In genomic region chr11:111635706-111636045, GRCh38 we compare ENCODE assay signal across 9 cellular contexts. TPM values are rescaled to one million over a fixed set of nuclear protein-coding genes. Genes with fewer than 3 reads are reported as not detected.
DNase-seq lines count a peak whose midpoint lies in the region; ATAC-seq and TF ChIP-seq lines count a peak whose summit lies in the region.
"Had no signal": no experiment of that assay in that cellular context is flagged by ENCODE, and none has a peak within 500 bp of the region (broad histone marks: within the 10 kb centered on the region; RNA-seq: fewer than 3 reads in every experiment).

No MANE protein-coding gene starts in this region.

- 0 out of 2 replicates have a peak, but pooled peaks cover 7% of the 10 kb centered on the region for H3F3A ChIP-seq in MM.1S (ENCODE audit: insufficient read depth, low read length)

- H3K4me1 ChIP-seq in adrenal gland (replicated peaks in 1 of 2) (peaks cover 7 to 32% of the 10 kb centered on the region in 2 donors), right atrium auricular region (peaks cover 0 to 55% of the 10 kb centered on the region in 2 donors), skeletal muscle tissue (ENCODE audit: control insufficient read depth in 3 of 3, insufficient read depth in 3 of 3, low read length in 3 of 3) (peaks cover 0 to 14% (median 9%) of the 10 kb centered on the region in 3 donors), MM.1S (ENCODE audit: low read length) (peaks cover 23% of the 10 kb centered on the region)

- H3K27ac ChIP-seq in adrenal gland, result peak overlapping the region in 3 of 5 donors; percentile 36 to 58 (median 58)
- H3K27ac ChIP-seq in right atrium auricular region, result peak overlapping the region; percentile 62 to 66
- H3K27ac ChIP-seq in skeletal muscle tissue (ENCODE audit: low read depth, low read length), result peak overlapping the region; percentile 32
- no peak overlapping the region for H3K27ac ChIP-seq in MM.1S (ENCODE audit: low read length)

- ATAC-seq in activated CD4-positive, alpha-beta T cell treated with anti-CD3 and anti-CD28 coated beads for 36 hours, result no peak

- H3K4me3 Mint-ChIP-seq in activated naive CD4-positive, alpha-beta T cell treated with anti-CD3 and anti-CD28 coated beads for 36 hours, result no peak overlapping the region
- no peak overlapping the region for H3K4me3 Mint-ChIP-seq in activated CD4-positive, alpha-beta T cell treated with anti-CD3 and anti-CD28 coated beads for 36 hours

- H3K79me2 ChIP-seq in MM.1S (ENCODE audit: low read length), result 0 out of 2 replicates have a peak, but pooled peaks cover 4% of the 10 kb centered on the region

- H3K36me3 ChIP-seq in adrenal gland (replicated peaks in 1 of 2) (no peaks in the 10 kb centered on the region), right atrium auricular region (no peaks in the 10 kb centered on the region), skeletal muscle tissue (ENCODE audit: control insufficient read depth in 3 of 3, insufficient read depth in 3 of 3, low read length in 3 of 3) (peaks cover 0 to 2% (median 0%) of the 10 kb centered on the region in 3 donors), MM.1S (replicated peaks; ENCODE audit: insufficient read depth, low read length) (no peaks in the 10 kb centered on the region)

- CTCF ChIA-PET in activated naive CD4-positive, alpha-beta T cell treated with anti-CD3 and anti-CD28 coated beads for 36 hours (lab: Charles Lee), result no interaction called here
- CTCF ChIA-PET in activated CD4-positive, alpha-beta T cell treated with anti-CD3 and anti-CD28 coated beads for 36 hours (lab: Charles Lee), result interaction anchor here (0.7 kb wide), 1 partner anchor 52 kb away, joined by 3 read pairs; no protein-coding TSS in a partner anchor

- no peaks in the 10 kb centered on the region for H4K20me1 ChIP-seq in MM.1S (ENCODE audit: insufficient read depth, low read length)

- TF ChIP-seq POLR2A in adrenal gland (IDR thresholded peaks at IDR 0.05), result no peak

- H3K27ac Mint-ChIP-seq in activated naive CD4-positive, alpha-beta T cell treated with anti-CD3 and anti-CD28 coated beads for 36 hours, result no peak overlapping the region
- H3K27ac Mint-ChIP-seq in activated CD4-positive, alpha-beta T cell treated with anti-CD3 and anti-CD28 coated beads for 36 hours, result no peak overlapping the region

- peak; percentile 32 for DNase-seq in HCEC 1CT
- DNase-seq in adrenal gland, result peak in 6 of 7 donors; percentile 27 to 65 (median 42)
- no peak for DNase-seq in right atrium auricular region (ENCODE audit: low spot score)
- DNase-seq in MM.1S, result no peak
- DNase-seq in NCI-H526 (lab: John Stamatoyannopoulos, UW), result no peak
- DNase-seq in activated naive CD4-positive, alpha-beta T cell treated with anti-CD3 and anti-CD28 coated beads for 36 hours, result no peak
- DNase-seq in activated CD4-positive, alpha-beta T cell treated with anti-CD3 and anti-CD28 coated beads for 36 hours, result no peak
- DNase-seq: NCI-H187 treated with DMSO at 0.1 percent for 48 hours had no signal

- H3K27me3 ChIP-seq in adrenal gland (no peaks in the 10 kb centered on the region), right atrium auricular region (no peaks in the 10 kb centered on the region), skeletal muscle tissue (ENCODE audit: control insufficient read depth in 3 of 3, insufficient read depth in 3 of 3, low read length in 3 of 3) (no peaks in the 10 kb centered on the region), MM.1S (replicated peaks; ENCODE audit: insufficient read depth, low read length) (no peaks in the 10 kb centered on the region)

- H3K9ac ChIP-seq in skeletal muscle tissue (ENCODE audit: low read depth in 1 of 3, low read length in 3 of 3) (peak overlapping the region in 1 of 3 donors; percentile 24), MM.1S (ENCODE audit: low read length) (no peak overlapping the region)

- H3K9me2 ChIP-seq in MM.1S (replicated peaks; ENCODE audit: insufficient read depth, low read length), result no peaks in the 10 kb centered on the region

- H2AFZ ChIP-seq in MM.1S (ENCODE audit: low read length), result no peak overlapping the region

- peaks cover 6% of the 10 kb centered on the region for H3K36me3 Mint-ChIP-seq in activated naive CD4-positive, alpha-beta T cell treated with anti-CD3 and anti-CD28 coated beads for 36 hours (ENCODE audit: low read depth)
- peaks cover 5% of the 10 kb centered on the region for H3K36me3 Mint-ChIP-seq in activated CD4-positive, alpha-beta T cell treated with anti-CD3 and anti-CD28 coated beads for 36 hours (ENCODE audit: low read depth)

- intact Hi-C loops in adrenal gland (cut with DNase I), result no loop called here
- intact Hi-C loops in activated naive CD4-positive, alpha-beta T cell treated with anti-CD3 and anti-CD28 coated beads for 36 hours (cut with micrococcal nuclease), result no loop called here
- intact Hi-C loops in activated CD4-positive, alpha-beta T cell treated with anti-CD3 and anti-CD28 coated beads for 36 hours (cut with DNase I, micrococcal nuclease), result no loop called here

- TF ChIP-seq CTCF in adrenal gland (IDR thresholded peaks at IDR 0.05), result no peak
- no peak for TF ChIP-seq CTCF in right atrium auricular region (IDR thresholded peaks at IDR 0.05)
- no peak for TF ChIP-seq CTCF in MM.1S (IDR thresholded peaks at IDR 0.05; ENCODE audit: low read length)

- H3K4me3 ChIP-seq in adrenal gland, result no peak overlapping the region
- H3K4me3 ChIP-seq in right atrium auricular region, result no peak overlapping the region
- no peak overlapping the region for H3K4me3 ChIP-seq in skeletal muscle tissue (ENCODE audit: low read length in 3 of 3)
- no peak overlapping the region for H3K4me3 ChIP-seq in MM.1S (ENCODE audit: low read length)

- H3K9me3 ChIP-seq in adrenal gland (replicated peaks in 1 of 3) (no peaks in the 10 kb centered on the region), right atrium auricular region (no peaks in the 10 kb centered on the region), skeletal muscle tissue (ENCODE audit: control insufficient read depth in 3 of 3, low read length in 3 of 3) (no peaks in the 10 kb centered on the region), MM.1S (replicated peaks; ENCODE audit: insufficient read depth, low read length) (no peaks in the 10 kb centered on the region)

- no peaks in the 10 kb centered on the region for H3K9me3 Mint-ChIP-seq in activated naive CD4-positive, alpha-beta T cell treated with anti-CD3 and anti-CD28 coated beads for 36 hours
- H3K9me3 Mint-ChIP-seq in activated CD4-positive, alpha-beta T cell treated with anti-CD3 and anti-CD28 coated beads for 36 hours (ENCODE audit: low read depth), result no peaks in the 10 kb centered on the region

- 19 to 29% (median 23%) methylated on average over 1 of the region's 1 CpG for WGBS in adrenal gland, 4 donors

- peaks cover 30% of the 10 kb centered on the region for H3K4me1 Mint-ChIP-seq in activated naive CD4-positive, alpha-beta T cell treated with anti-CD3 and anti-CD28 coated beads for 36 hours (ENCODE audit: low read depth)
- peaks cover 38% of the 10 kb centered on the region for H3K4me1 Mint-ChIP-seq in activated CD4-positive, alpha-beta T cell treated with anti-CD3 and anti-CD28 coated beads for 36 hours

- H3K27me3 Mint-ChIP-seq in activated naive CD4-positive, alpha-beta T cell treated with anti-CD3 and anti-CD28 coated beads for 36 hours (ENCODE audit: low read depth), result no peaks in the 10 kb centered on the region
- no peaks in the 10 kb centered on the region for H3K27me3 Mint-ChIP-seq in activated CD4-positive, alpha-beta T cell treated with anti-CD3 and anti-CD28 coated beads for 36 hours

- POLR2A ChIA-PET in activated CD4-positive, alpha-beta T cell treated with anti-CD3 and anti-CD28 coated beads for 36 hours (lab: Charles Lee), result no interaction called here

- H3K4me2 ChIP-seq in MM.1S (ENCODE audit: low read depth, low read length), result no peak overlapping the region

RNA-seq across cellular contexts. Expression of gene SIK2, which starts 33.4 kb away (rescaled TPM):
- total RNA-seq in adrenal gland (10 to 100 TPM; 22.8 to 33.0 (median 29.1) TPM), right atrium auricular region (10 to 100 TPM; 23.5 to 28.0 TPM), skeletal muscle tissue (11.5 TPM)
- polyA plus RNA-seq in adrenal gland, result 10 to 100 TPM in 2 of 3 donors, 1 to 10 TPM in 1; 7.6 to 18.6 (median 10.0) TPM
- total RNA-seq in activated naive CD4-positive, alpha-beta T cell treated with anti-CD3 and anti-CD28 coated beads for 36 hours, result 1 to 10 TPM; 3.5 to 3.8 TPM
- total RNA-seq in activated CD4-positive, alpha-beta T cell treated with anti-CD3 and anti-CD28 coated beads for 36 hours, result 10 to 100 TPM in 1 of 2 experiments, 1 to 10 TPM in 1; 6.0 to 10.9 TPM

Comparison
In these comparisons a context has a peak if more than half of its experiments do, and no peak if none do; other contexts are left out.
1. DNase-seq: peak in HCEC 1CT (single experiment) and adrenal gland (6 of 7); none in right atrium auricular region (single experiment), MM.1S (single experiment), NCI-H526 (0 of 2), activated naive CD4-positive, alpha-beta T cell treated with anti-CD3 and anti-CD28 coated beads for 36 hours (single experiment) and activated CD4-positive, alpha-beta T cell treated with anti-CD3 and anti-CD28 coated beads for 36 hours (single experiment).